In the genomic region with DNA sequence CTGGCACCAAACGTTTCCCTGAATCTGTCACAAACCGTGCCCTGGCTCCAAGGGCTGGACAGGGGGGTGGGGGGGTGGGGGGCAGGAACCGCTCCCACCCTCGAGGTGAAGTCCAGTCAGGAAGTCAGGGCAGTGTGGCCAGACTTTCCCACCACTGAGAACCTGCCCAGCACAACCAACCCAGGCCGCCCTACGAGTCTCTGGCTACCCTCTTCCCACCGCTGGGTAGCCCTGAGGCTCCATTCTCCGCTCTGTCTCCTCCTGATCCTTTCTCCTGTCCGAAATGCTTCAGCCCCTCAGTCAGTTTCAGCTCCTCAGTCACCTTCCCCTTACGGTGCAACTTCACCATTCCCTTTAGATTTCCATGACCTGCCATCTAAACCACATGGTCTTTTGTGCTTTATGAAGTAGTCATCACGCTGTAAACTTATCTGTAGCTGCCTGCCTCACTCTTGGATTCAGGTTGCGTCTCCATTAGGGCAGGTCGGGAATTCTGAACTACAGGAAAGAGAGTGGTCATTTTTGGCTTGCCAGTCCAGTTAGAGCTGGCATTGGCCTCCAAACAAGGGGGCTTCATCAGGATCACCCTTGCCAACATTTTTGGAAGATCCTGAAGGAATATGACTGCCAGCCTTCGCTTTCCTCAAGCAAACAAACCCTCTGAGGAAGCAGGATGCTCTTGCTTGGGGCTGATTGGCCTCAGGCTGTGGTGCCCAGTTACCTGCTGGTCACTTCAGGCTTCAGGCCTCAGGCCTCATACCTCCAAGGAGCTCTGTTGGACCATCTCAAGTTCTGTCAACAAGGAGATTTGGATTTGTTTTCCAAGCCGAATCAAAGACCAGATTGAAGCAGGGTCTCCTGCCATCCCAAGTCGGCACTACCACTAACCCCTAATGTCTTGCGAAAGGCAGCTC, we compare ENCODE assay signal across 1 cellular context.
TF ChIP-seq lines count a peak whose summit lies in the region.

No MANE protein-coding gene starts in this region.

TF ChIP-seq in HepG2, 621 proteins besides CTCF, POLR2A, EP300 and RAD21 (continues in another document):
- no peak for TF ChIP-seq ZNF34 (CRISPR knock-in tag; IDR thresholded peaks at IDR 0.05; ENCODE audit: borderline replicate concordance)
- peak; percentile 69; the same call in 1 of the 2 replicates for TF ChIP-seq ZNF274 (CRISPR knock-in tag; IDR thresholded peaks at IDR 0.05)
- TF ChIP-seq ZNF337 (CRISPR knock-in tag; IDR thresholded peaks at IDR 0.05; ENCODE audit: borderline replicate concordance, low read depth) = no peak
- TF ChIP-seq SMARCE1 (IDR thresholded peaks at IDR 0.05; ENCODE audit: borderline replicate concordance) = no peak
- TF ChIP-seq TAF1 (CRISPR knock-in tag; IDR thresholded peaks at IDR 0.05) = no peak
- TF ChIP-seq ZNF547 (CRISPR knock-in tag; IDR thresholded peaks at IDR 0.05) = 0 out of 2 replicates have a peak, but pooled peaks have one; percentile 21
- no peak for TF ChIP-seq ARID2 (CRISPR knock-in tag; IDR thresholded peaks at IDR 0.05; ENCODE audit: borderline replicate concordance)
- TF ChIP-seq GPBP1L1 (CRISPR knock-in tag; IDR thresholded peaks at IDR 0.05) = no peak
- TF ChIP-seq NCOA1 (CRISPR knock-in tag; IDR thresholded peaks at IDR 0.05) = 0 out of 2 replicates have a peak, but pooled peaks have one; percentile 33
- TF ChIP-seq HHEX (CRISPR knock-in tag; IDR thresholded peaks at IDR 0.05) = no peak
- TF ChIP-seq, protein P1, sequence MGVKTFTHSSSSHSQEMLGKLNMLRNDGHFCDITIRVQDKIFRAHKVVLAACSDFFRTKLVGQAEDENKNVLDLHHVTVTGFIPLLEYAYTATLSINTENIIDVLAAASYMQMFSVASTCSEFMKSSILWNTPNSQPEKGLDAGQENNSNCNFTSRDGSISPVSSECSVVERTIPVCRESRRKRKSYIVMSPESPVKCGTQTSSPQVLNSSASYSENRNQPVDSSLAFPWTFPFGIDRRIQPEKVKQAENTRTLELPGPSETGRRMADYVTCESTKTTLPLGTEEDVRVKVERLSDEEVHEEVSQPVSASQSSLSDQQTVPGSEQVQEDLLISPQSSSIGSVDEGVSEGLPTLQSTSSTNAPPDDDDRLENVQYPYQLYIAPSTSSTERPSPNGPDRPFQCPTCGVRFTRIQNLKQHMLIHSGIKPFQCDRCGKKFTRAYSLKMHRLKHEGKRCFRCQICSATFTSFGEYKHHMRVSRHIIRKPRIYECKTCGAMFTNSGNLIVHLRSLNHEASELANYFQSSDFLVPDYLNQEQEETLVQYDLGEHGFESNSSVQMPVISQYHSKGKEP (CRISPR knock-in tag; IDR thresholded peaks at IDR 0.05) = no peak
- TF ChIP-seq ZNF609 (CRISPR knock-in tag; IDR thresholded peaks at IDR 0.05; ENCODE audit: borderline replicate concordance) = no peak
- TF ChIP-seq, protein P2, sequence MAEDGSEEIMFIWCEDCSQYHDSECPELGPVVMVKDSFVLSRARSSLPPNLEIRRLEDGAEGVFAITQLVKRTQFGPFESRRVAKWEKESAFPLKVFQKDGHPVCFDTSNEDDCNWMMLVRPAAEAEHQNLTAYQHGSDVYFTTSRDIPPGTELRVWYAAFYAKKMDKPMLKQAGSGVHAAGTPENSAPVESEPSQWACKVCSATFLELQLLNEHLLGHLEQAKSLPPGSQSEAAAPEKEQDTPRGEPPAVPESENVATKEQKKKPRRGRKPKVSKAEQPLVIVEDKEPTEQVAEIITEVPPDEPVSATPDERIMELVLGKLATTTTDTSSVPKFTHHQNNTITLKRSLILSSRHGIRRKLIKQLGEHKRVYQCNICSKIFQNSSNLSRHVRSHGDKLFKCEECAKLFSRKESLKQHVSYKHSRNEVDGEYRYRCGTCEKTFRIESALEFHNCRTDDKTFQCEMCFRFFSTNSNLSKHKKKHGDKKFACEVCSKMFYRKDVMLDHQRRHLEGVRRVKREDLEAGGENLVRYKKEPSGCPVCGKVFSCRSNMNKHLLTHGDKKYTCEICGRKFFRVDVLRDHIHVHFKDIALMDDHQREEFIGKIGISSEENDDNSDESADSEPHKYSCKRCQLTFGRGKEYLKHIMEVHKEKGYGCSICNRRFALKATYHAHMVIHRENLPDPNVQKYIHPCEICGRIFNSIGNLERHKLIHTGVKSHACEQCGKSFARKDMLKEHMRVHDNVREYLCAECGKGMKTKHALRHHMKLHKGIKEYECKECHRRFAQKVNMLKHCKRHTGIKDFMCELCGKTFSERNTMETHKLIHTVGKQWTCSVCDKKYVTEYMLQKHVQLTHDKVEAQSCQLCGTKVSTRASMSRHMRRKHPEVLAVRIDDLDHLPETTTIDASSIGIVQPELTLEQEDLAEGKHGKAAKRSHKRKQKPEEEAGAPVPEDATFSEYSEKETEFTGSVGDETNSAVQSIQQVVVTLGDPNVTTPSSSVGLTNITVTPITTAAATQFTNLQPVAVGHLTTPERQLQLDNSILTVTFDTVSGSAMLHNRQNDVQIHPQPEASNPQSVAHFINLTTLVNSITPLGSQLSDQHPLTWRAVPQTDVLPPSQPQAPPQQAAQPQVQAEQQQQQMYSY (CRISPR knock-in tag; IDR thresholded peaks at IDR 0.05) = peak; percentile 6; the same call in 1 of the 2 replicates
- no peak for TF ChIP-seq CEBPB (IDR thresholded peaks at IDR 0.05; ENCODE audit: borderline replicate concordance, low read depth, low read length)
- no peak for TF ChIP-seq ZNF296 (CRISPR knock-in tag; conservative IDR thresholded peaks at IDR 0.05)
- TF ChIP-seq ZNF839 (CRISPR knock-in tag; IDR thresholded peaks at IDR 0.05; ENCODE audit: borderline replicate concordance) = no peak
- no peak for TF ChIP-seq NPAS2 (CRISPR knock-in tag; IDR thresholded peaks at IDR 0.05; ENCODE audit: borderline replicate concordance)
- TF ChIP-seq ZFP36 (IDR thresholded peaks at IDR 0.05; ENCODE audit: borderline replicate concordance, low read depth, low read length, partially characterized antibody) = no peak
- TF ChIP-seq DNMT1 (CRISPR knock-in tag; IDR thresholded peaks at IDR 0.05) = no peak
- no peak for TF ChIP-seq ATAD3A (CRISPR knock-in tag; IDR thresholded peaks at IDR 0.05)
- 0 out of 2 replicates have a peak, but pooled peaks have one; percentile 2 for TF ChIP-seq MYC (CRISPR knock-in tag; IDR thresholded peaks at IDR 0.05; ENCODE audit: borderline replicate concordance)
- no peak for TF ChIP-seq ZNF12 (CRISPR knock-in tag; IDR thresholded peaks at IDR 0.05)
- peak; percentile 41; the same call in 1 of the 2 replicates for TF ChIP-seq FOXC1 (CRISPR knock-in tag; IDR thresholded peaks at IDR 0.05; ENCODE audit: borderline replicate concordance)
- TF ChIP-seq SNAPC2 (CRISPR knock-in tag; IDR thresholded peaks at IDR 0.05) = no peak
- TF ChIP-seq SP140L (CRISPR knock-in tag; IDR thresholded peaks at IDR 0.05; ENCODE audit: borderline replicate concordance) = no peak
- TF ChIP-seq, protein P3, sequence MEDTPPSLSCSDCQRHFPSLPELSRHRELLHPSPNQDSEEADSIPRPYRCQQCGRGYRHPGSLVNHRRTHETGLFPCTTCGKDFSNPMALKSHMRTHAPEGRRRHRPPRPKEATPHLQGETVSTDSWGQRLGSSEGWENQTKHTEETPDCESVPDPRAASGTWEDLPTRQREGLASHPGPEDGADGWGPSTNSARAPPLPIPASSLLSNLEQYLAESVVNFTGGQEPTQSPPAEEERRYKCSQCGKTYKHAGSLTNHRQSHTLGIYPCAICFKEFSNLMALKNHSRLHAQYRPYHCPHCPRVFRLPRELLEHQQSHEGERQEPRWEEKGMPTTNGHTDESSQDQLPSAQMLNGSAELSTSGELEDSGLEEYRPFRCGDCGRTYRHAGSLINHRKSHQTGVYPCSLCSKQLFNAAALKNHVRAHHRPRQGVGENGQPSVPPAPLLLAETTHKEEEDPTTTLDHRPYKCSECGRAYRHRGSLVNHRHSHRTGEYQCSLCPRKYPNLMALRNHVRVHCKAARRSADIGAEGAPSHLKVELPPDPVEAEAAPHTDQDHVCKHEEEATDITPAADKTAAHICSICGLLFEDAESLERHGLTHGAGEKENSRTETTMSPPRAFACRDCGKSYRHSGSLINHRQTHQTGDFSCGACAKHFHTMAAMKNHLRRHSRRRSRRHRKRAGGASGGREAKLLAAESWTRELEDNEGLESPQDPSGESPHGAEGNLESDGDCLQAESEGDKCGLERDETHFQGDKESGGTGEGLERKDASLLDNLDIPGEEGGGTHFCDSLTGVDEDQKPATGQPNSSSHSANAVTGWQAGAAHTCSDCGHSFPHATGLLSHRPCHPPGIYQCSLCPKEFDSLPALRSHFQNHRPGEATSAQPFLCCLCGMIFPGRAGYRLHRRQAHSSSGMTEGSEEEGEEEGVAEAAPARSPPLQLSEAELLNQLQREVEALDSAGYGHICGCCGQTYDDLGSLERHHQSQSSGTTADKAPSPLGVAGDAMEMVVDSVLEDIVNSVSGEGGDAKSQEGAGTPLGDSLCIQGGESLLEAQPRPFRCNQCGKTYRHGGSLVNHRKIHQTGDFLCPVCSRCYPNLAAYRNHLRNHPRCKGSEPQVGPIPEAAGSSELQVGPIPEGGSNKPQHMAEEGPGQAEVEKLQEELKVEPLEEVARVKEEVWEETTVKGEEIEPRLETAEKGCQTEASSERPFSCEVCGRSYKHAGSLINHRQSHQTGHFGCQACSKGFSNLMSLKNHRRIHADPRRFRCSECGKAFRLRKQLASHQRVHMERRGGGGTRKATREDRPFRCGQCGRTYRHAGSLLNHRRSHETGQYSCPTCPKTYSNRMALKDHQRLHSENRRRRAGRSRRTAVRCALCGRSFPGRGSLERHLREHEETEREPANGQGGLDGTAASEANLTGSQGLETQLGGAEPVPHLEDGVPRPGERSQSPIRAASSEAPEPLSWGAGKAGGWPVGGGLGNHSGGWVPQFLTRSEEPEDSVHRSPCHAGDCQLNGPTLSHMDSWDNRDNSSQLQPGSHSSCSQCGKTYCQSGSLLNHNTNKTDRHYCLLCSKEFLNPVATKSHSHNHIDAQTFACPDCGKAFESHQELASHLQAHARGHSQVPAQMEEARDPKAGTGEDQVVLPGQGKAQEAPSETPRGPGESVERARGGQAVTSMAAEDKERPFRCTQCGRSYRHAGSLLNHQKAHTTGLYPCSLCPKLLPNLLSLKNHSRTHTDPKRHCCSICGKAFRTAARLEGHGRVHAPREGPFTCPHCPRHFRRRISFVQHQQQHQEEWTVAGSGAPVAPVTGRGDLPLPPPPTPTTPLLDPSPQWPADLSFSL (CRISPR knock-in tag; IDR thresholded peaks at IDR 0.05) = no peak
- TF ChIP-seq CHD2 (IDR thresholded peaks at IDR 0.05; ENCODE audit: low read depth, low read length) = no peak
- no peak for TF ChIP-seq FOXP1 (IDR thresholded peaks at IDR 0.05)
- no peak for TF ChIP-seq FOXP1 (CRISPR knock-in tag; IDR thresholded peaks at IDR 0.05)
- 0 out of 2 replicates have a peak, but pooled peaks have one; percentile 11 for TF ChIP-seq AFF4 (CRISPR knock-in tag; IDR thresholded peaks at IDR 0.05)
